In the genomic region with DNA sequence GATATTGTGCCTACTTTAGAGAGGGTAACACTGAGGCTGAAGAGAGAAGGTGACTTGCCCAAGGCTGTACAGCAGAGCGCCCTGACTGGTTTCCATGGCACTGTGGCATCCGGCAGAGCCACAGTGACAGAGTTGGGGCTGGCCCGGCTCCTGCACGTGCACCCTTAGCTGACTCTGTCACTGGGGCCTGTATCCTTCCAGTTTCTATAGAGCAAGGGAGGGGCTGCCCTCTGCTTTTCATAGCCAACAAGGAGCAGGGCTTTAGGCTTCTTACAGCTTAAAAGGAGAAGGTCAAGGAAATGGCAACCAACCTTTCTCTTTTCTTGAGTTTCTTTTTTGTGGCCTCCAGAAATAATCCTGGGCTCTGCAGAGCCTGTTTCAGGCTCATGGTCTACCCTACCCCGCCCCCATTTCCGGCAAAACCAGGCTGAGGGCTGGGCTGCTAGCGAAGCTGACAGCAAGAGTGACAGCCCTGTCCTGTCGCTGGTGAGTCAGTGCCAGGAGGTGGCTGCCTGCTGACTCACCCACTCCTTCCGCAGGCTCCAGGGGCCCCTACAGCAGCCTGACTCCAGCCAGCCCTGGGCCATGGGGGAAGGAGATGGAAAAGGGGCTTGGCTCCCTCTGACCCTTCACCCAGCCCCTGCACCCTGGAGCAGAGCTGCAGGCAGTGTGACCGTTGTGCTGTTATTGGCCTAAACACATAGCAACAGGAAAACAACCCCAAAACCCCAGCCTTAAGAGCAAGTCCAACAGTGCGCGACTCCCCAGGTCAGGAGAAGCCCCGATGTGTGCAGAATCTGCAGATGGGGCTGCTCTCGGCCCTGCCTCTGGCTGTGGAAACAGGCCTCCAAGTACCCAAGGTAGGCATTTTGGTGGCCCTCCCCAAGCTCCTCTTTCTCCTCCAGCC, we compare ENCODE assay signal across 1 cellular context.
TF ChIP-seq lines count a peak whose summit lies in the region.

No MANE protein-coding gene starts in this region.

TF ChIP-seq in GM12878, 131 proteins besides CTCF, POLR2A, EP300 and RAD21 (continued from another document and continues in another):
- no peak for TF ChIP-seq SIX5 (IDR thresholded peaks at IDR 0.05; ENCODE audit: low read depth, low read length, severe bottlenecking)
- peak; percentile 91; the same call in 1 of the 2 replicates for TF ChIP-seq BACH1 (IDR thresholded peaks at IDR 0.05; ENCODE audit: borderline replicate concordance)
- TF ChIP-seq IKZF2 (IDR thresholded peaks at IDR 0.05): peak; percentile 64 to 70
- TF ChIP-seq SPI1 (IDR thresholded peaks at IDR 0.05; ENCODE audit: borderline replicate concordance, insufficient read depth, low read depth, low read length): peak; percentile 3; the same call in 1 of the 2 replicates
- peak; percentile 91 for TF ChIP-seq IKZF1 (conservative IDR thresholded peaks at IDR 0.05)
- TF ChIP-seq CHD4 (IDR thresholded peaks at IDR 0.05): no peak
- TF ChIP-seq MAX (IDR thresholded peaks at IDR 0.05; ENCODE audit: low read depth, low read length): peak; percentile 63; the same call in 1 of the 2 replicates
- TF ChIP-seq MEF2B (IDR thresholded peaks at IDR 0.05; ENCODE audit: partially characterized antibody, poor library complexity, severe bottlenecking): peak; percentile 62
- 0 out of 2 replicates have a peak, but pooled peaks have one; percentile 44 for TF ChIP-seq BMI1 (IDR thresholded peaks at IDR 0.05; ENCODE audit: borderline replicate concordance)
- TF ChIP-seq JUNB (IDR thresholded peaks at IDR 0.05): peak; percentile 76
- no peak for TF ChIP-seq GABPA (IDR thresholded peaks at IDR 0.05; ENCODE audit: low read depth)
- TF ChIP-seq HCFC1 (IDR thresholded peaks at IDR 0.05; ENCODE audit: low read length): no peak
- no peak for TF ChIP-seq CEBPZ (IDR thresholded peaks at IDR 0.05; ENCODE audit: low read depth, low read length)
- no peak for TF ChIP-seq CBX3 (IDR thresholded peaks at IDR 0.05; ENCODE audit: borderline replicate concordance, low read depth)
- TF ChIP-seq BRCA1 (IDR thresholded peaks at IDR 0.05; ENCODE audit: low read depth, low read length): no peak
- TF ChIP-seq MYB (IDR thresholded peaks at IDR 0.05; ENCODE audit: borderline replicate concordance, low read depth, low read length): no peak
- TF ChIP-seq, protein P1, sequence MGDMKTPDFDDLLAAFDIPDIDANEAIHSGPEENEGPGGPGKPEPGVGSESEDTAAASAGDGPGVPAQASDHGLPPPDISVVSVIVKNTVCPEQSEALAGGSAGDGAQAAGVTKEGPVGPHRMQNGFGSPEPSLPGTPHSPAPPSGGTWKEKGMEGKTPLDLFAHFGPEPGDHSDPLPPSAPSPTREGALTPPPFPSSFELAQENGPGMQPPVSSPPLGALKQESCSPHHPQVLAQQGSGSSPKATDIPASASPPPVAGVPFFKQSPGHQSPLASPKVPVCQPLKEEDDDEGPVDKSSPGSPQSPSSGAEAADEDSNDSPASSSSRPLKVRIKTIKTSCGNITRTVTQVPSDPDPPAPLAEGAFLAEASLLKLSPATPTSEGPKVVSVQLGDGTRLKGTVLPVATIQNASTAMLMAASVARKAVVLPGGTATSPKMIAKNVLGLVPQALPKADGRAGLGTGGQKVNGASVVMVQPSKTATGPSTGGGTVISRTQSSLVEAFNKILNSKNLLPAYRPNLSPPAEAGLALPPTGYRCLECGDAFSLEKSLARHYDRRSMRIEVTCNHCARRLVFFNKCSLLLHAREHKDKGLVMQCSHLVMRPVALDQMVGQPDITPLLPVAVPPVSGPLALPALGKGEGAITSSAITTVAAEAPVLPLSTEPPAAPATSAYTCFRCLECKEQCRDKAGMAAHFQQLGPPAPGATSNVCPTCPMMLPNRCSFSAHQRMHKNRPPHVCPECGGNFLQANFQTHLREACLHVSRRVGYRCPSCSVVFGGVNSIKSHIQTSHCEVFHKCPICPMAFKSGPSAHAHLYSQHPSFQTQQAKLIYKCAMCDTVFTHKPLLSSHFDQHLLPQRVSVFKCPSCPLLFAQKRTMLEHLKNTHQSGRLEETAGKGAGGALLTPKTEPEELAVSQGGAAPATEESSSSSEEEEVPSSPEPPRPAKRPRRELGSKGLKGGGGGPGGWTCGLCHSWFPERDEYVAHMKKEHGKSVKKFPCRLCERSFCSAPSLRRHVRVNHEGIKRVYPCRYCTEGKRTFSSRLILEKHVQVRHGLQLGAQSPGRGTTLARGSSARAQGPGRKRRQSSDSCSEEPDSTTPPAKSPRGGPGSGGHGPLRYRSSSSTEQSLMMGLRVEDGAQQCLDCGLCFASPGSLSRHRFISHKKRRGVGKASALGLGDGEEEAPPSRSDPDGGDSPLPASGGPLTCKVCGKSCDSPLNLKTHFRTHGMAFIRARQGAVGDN (IDR thresholded peaks at IDR 0.05): peak; percentile 64
- TF ChIP-seq LARP7 (IDR thresholded peaks at IDR 0.05): peak; percentile 26; the same call in 1 of the 2 replicates
- TF ChIP-seq EGR1 (IDR thresholded peaks at IDR 0.05; ENCODE audit: borderline replicate concordance in 1 of 2, low read depth in 2 of 2, low read length in 2 of 2): peak in 1 of 2 experiments; percentile 54; a peak in 1 of 3 replicates
- TF ChIP-seq ELK1 (IDR thresholded peaks at IDR 0.05; ENCODE audit: low read depth, low read length): peak; percentile 62; the same call in 1 of the 2 replicates
- 0 out of 2 replicates have a peak, but pooled peaks have one; percentile 46 for TF ChIP-seq RCOR1 (conservative IDR thresholded peaks at IDR 0.05; ENCODE audit: low read depth, low read length)
- TF ChIP-seq, protein P2, sequence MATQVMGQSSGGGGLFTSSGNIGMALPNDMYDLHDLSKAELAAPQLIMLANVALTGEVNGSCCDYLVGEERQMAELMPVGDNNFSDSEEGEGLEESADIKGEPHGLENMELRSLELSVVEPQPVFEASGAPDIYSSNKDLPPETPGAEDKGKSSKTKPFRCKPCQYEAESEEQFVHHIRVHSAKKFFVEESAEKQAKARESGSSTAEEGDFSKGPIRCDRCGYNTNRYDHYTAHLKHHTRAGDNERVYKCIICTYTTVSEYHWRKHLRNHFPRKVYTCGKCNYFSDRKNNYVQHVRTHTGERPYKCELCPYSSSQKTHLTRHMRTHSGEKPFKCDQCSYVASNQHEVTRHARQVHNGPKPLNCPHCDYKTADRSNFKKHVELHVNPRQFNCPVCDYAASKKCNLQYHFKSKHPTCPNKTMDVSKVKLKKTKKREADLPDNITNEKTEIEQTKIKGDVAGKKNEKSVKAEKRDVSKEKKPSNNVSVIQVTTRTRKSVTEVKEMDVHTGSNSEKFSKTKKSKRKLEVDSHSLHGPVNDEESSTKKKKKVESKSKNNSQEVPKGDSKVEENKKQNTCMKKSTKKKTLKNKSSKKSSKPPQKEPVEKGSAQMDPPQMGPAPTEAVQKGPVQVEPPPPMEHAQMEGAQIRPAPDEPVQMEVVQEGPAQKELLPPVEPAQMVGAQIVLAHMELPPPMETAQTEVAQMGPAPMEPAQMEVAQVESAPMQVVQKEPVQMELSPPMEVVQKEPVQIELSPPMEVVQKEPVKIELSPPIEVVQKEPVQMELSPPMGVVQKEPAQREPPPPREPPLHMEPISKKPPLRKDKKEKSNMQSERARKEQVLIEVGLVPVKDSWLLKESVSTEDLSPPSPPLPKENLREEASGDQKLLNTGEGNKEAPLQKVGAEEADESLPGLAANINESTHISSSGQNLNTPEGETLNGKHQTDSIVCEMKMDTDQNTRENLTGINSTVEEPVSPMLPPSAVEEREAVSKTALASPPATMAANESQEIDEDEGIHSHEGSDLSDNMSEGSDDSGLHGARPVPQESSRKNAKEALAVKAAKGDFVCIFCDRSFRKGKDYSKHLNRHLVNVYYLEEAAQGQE (IDR thresholded peaks at IDR 0.05; ENCODE audit: low read depth, low read length): no peak
- TF ChIP-seq SUPT20H (IDR thresholded peaks at IDR 0.05; ENCODE audit: borderline replicate concordance, control insufficient read depth, low read depth, low read length): no peak
- TF ChIP-seq SREBF1 (IDR thresholded peaks at IDR 0.05; ENCODE audit: low read length): no peak
- TF ChIP-seq MTA2 (IDR thresholded peaks at IDR 0.05; ENCODE audit: low read depth): peak; percentile 52; the same call in 1 of the 2 replicates
- TF ChIP-seq YY1 (IDR thresholded peaks at IDR 0.05; ENCODE audit: low read depth, low read length): peak; percentile 63
- peak; percentile 41; the same call in 1 of the 2 replicates for TF ChIP-seq FOXK2 (IDR thresholded peaks at IDR 0.05)
- peak; percentile 83 for TF ChIP-seq CHD2 (IDR thresholded peaks at IDR 0.05; ENCODE audit: borderline replicate concordance, low read depth, low read length)
- peak; percentile 53; the same call in 1 of the 2 replicates for TF ChIP-seq BCL11A (IDR thresholded peaks at IDR 0.05; ENCODE audit: low read depth, low read length)
- TF ChIP-seq NR2F1 (conservative IDR thresholded peaks at IDR 0.05): peak; percentile 68
- TF ChIP-seq, protein P3, sequence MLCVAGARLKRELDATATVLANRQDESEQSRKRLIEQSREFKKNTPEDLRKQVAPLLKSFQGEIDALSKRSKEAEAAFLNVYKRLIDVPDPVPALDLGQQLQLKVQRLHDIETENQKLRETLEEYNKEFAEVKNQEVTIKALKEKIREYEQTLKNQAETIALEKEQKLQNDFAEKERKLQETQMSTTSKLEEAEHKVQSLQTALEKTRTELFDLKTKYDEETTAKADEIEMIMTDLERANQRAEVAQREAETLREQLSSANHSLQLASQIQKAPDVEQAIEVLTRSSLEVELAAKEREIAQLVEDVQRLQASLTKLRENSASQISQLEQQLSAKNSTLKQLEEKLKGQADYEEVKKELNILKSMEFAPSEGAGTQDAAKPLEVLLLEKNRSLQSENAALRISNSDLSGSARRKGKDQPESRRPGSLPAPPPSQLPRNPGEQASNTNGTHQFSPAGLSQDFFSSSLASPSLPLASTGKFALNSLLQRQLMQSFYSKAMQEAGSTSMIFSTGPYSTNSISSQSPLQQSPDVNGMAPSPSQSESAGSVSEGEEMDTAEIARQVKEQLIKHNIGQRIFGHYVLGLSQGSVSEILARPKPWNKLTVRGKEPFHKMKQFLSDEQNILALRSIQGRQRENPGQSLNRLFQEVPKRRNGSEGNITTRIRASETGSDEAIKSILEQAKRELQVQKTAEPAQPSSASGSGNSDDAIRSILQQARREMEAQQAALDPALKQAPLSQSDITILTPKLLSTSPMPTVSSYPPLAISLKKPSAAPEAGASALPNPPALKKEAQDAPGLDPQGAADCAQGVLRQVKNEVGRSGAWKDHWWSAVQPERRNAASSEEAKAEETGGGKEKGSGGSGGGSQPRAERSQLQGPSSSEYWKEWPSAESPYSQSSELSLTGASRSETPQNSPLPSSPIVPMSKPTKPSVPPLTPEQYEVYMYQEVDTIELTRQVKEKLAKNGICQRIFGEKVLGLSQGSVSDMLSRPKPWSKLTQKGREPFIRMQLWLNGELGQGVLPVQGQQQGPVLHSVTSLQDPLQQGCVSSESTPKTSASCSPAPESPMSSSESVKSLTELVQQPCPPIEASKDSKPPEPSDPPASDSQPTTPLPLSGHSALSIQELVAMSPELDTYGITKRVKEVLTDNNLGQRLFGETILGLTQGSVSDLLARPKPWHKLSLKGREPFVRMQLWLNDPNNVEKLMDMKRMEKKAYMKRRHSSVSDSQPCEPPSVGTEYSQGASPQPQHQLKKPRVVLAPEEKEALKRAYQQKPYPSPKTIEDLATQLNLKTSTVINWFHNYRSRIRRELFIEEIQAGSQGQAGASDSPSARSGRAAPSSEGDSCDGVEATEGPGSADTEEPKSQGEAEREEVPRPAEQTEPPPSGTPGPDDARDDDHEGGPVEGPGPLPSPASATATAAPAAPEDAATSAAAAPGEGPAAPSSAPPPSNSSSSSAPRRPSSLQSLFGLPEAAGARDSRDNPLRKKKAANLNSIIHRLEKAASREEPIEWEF (IDR thresholded peaks at IDR 0.05; ENCODE audit: insufficient replicate concordance, low read depth, low read length): peak; percentile 24
- peak; percentile 26; the same call in 1 of the 3 replicates for TF ChIP-seq POU2F2 (IDR thresholded peaks at IDR 0.05; ENCODE audit: borderline replicate concordance, low read depth, low read length)
- peak; percentile 43; the same call in 1 of the 2 replicates for TF ChIP-seq SIN3A (IDR thresholded peaks at IDR 0.05; ENCODE audit: low read depth, low read length)
